ENCODE assay signal across 21 cellular contexts in the genomic region with DNA sequence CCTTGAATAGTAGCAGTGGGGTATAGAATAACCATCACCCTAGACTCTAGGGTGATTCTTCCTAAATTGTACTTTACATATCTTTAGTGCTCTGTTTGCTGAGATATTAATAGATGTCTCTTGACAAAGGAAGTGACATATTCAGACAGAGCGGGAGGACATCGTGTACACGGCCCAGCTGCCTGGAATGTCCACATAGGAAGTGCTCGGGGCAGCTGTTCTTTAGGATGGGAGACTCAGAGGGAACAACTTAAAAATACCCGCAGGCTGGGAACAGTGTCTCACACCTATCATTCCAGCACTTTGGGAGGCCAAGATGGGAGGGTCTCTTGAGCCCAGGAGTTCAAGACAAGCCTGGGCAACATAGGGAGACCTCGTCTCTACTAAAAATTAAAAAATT.
DNase-seq lines count a peak whose midpoint lies in the region; ATAC-seq and TF ChIP-seq lines count a peak whose summit lies in the region.
"Had no signal": no experiment of that assay in that cellular context is flagged by ENCODE, and none has a peak within 500 bp of the region (broad histone marks: within the 10 kb centered on the region; RNA-seq: fewer than 3 reads in every experiment).

No MANE protein-coding gene starts in this region.

- CTCF ChIA-PET in CD4-positive, alpha-beta memory T cell (lab: Charles Lee; ENCODE audit: partially characterized antibody), result interaction anchor here (3.5 kb wide), 1 partner anchor 304 kb away, joined by 15 read pairs; no protein-coding TSS in a partner anchor

- H3K27ac Mint-ChIP-seq in stimulated activated naive CD8-positive, alpha-beta T cell treated with anti-CD3 and anti-CD28 coated beads, Interleukin-15, Interleukin-2, amounts not matched to agents 100 ng/mL and 50 ng/mL, for 24 hours, result peak overlapping the region; percentile 43
- no peak overlapping the region for H3K27ac Mint-ChIP-seq in T-helper 2 cell treated with Interferon-gamma antibody and Interleukin-4, amounts not matched to agents 5 μg/mL and 100 μg/mL, for 36 hours
- peak overlapping the region in 2 of 7 donors; percentile 32 to 46 for H3K27ac Mint-ChIP-seq in CD4-positive, alpha-beta memory T cell
- H3K27ac Mint-ChIP-seq: stimulated activated memory B cell treated with anti-CD40 and anti-IgM and Interleukin-4, amounts not matched to agents 10 μg/mL and 1 μg/mL and 100 μg/mL, for 72 hours had no signal

- H3K4me1 ChIP-seq in sigmoid colon, result peaks cover 0 to 5% (median 0%) of the 10 kb centered on the region in 4 donors
- H3K4me1 ChIP-seq in CD4-positive, alpha-beta memory T cell (ENCODE audit: insufficient read depth, low read length), result no peaks in the 10 kb centered on the region

- peaks cover 4% of the 10 kb centered on the region for H3K9me3 Mint-ChIP-seq in stimulated activated naive CD8-positive, alpha-beta T cell treated with anti-CD3 and anti-CD28 coated beads, Interleukin-15, Interleukin-2, amounts not matched to agents 100 ng/mL and 50 ng/mL, for 24 hours
- peaks cover 7% of the 10 kb centered on the region for H3K9me3 Mint-ChIP-seq in T-helper 2 cell treated with Interferon-gamma antibody and Interleukin-4, amounts not matched to agents 5 μg/mL and 100 μg/mL, for 36 hours
- peaks cover 0 to 4% (median 1%) of the 10 kb centered on the region in 8 donors for H3K9me3 Mint-ChIP-seq in CD4-positive, alpha-beta memory T cell

- H3K4me3 ChIP-seq in lower leg skin (ENCODE audit: low read depth, poor library complexity, severe bottlenecking) (no peak overlapping the region), sigmoid colon (no peak overlapping the region)
- H3K4me3 ChIP-seq in CD4-positive, alpha-beta memory T cell (ENCODE audit: low read length in 2 of 2), result no peak overlapping the region
- H3K4me3 ChIP-seq: esophagus squamous epithelium had no signal

- TF ChIP-seq POLR2A in lower leg skin (IDR thresholded peaks at IDR 0.05) (no peak), sigmoid colon (IDR thresholded peaks at IDR 0.05) (no peak)

- no peaks in the 10 kb centered on the region for H3K27me3 Mint-ChIP-seq in stimulated activated naive CD8-positive, alpha-beta T cell treated with anti-CD3 and anti-CD28 coated beads, Interleukin-15, Interleukin-2, amounts not matched to agents 100 ng/mL and 50 ng/mL, for 24 hours
- no peaks in the 10 kb centered on the region for H3K27me3 Mint-ChIP-seq in T-helper 2 cell treated with Interferon-gamma antibody and Interleukin-4, amounts not matched to agents 5 μg/mL and 100 μg/mL, for 36 hours (ENCODE audit: low read depth)
- no peaks in the 10 kb centered on the region for H3K27me3 Mint-ChIP-seq in CD4-positive, alpha-beta memory T cell
- H3K27me3 Mint-ChIP-seq: stimulated activated memory B cell treated with anti-CD40 and anti-IgM and Interleukin-4, amounts not matched to agents 10 μg/mL and 1 μg/mL and 100 μg/mL, for 72 hours had no signal

- H3K36me3 Mint-ChIP-seq in stimulated activated naive CD8-positive, alpha-beta T cell treated with anti-CD3 and anti-CD28 coated beads, Interleukin-15, Interleukin-2, amounts not matched to agents 100 ng/mL and 50 ng/mL, for 24 hours (ENCODE audit: low read depth), result peaks cover 39% of the 10 kb centered on the region
- H3K36me3 Mint-ChIP-seq in T-helper 2 cell treated with Interferon-gamma antibody and Interleukin-4, amounts not matched to agents 5 μg/mL and 100 μg/mL, for 36 hours (ENCODE audit: low read depth), result peaks cover 19% of the 10 kb centered on the region
- peaks cover 42 to 61% of the 10 kb centered on the region in 2 donors for H3K36me3 Mint-ChIP-seq in CD4-positive, alpha-beta memory T cell

- no peak overlapping the region for H3K4me3 Mint-ChIP-seq in stimulated activated naive CD8-positive, alpha-beta T cell treated with anti-CD3 and anti-CD28 coated beads, Interleukin-15, Interleukin-2, amounts not matched to agents 100 ng/mL and 50 ng/mL, for 24 hours
- no peak overlapping the region for H3K4me3 Mint-ChIP-seq in T-helper 2 cell treated with Interferon-gamma antibody and Interleukin-4, amounts not matched to agents 5 μg/mL and 100 μg/mL, for 36 hours
- H3K4me3 Mint-ChIP-seq in CD4-positive, alpha-beta memory T cell, result no peak overlapping the region
- H3K4me3 Mint-ChIP-seq: neural crest cell; stimulated activated memory B cell treated with anti-CD40 and anti-IgM and Interleukin-4, amounts not matched to agents 10 μg/mL and 1 μg/mL and 100 μg/mL, for 72 hours had no signal

- H3K27ac ChIP-seq in sigmoid colon, result peak overlapping the region in 3 of 4 donors; percentile 9 to 45 (median 27)
- H3K27ac ChIP-seq in CD4-positive, alpha-beta memory T cell (ENCODE audit: low read depth, low read length), result no peak overlapping the region

- no peaks in the 10 kb centered on the region for H3K36me3 ChIP-seq in sigmoid colon
- no peaks in the 10 kb centered on the region for H3K36me3 ChIP-seq in CD4-positive, alpha-beta memory T cell (ENCODE audit: insufficient read depth, low read length)

- ATAC-seq in stimulated activated naive CD8-positive, alpha-beta T cell treated with anti-CD3 and anti-CD28 coated beads, Interleukin-15, Interleukin-2, amounts not matched to agents 100 U/mL and 50 U/mL, for 24 hours, result no peak
- ATAC-seq in GM18858 (IDR thresholded peaks at IDR 0.05; ENCODE audit: unreplicated experiment) (no peak), HG02981 (IDR thresholded peaks at IDR 0.05; ENCODE audit: unreplicated experiment) (no peak)
- ATAC-seq: stimulated activated memory B cell treated with anti-CD40 and anti-IgM and Interleukin-4, amounts not matched to agents 10 μg/mL and 1 μg/mL and 100 μg/mL, for 72 hours had no signal

- TF ChIP-seq EP300 in sigmoid colon (IDR thresholded peaks at IDR 0.05), result peak; percentile 43 to 93 (median 68)

- POLR2A ChIA-PET in CD4-positive, alpha-beta memory T cell (lab: Charles Lee; ENCODE audit: partially characterized antibody), result no interaction called here

- no peaks in the 10 kb centered on the region for H3K27me3 ChIP-seq in sigmoid colon
- no peaks in the 10 kb centered on the region for H3K27me3 ChIP-seq in CD4-positive, alpha-beta memory T cell (ENCODE audit: insufficient read depth, low read length)
- H3K27me3 ChIP-seq: esophagus squamous epithelium had no signal

- intact Hi-C loops in lower leg skin (cut with DNase I; ENCODE audit: low total_unique reads), result no loop called here
- intact Hi-C loops in sigmoid colon (cut with DNase I), result no loop called here
- intact Hi-C loops in CD4-positive, alpha-beta memory T cell (cut with micrococcal nuclease), result no loop called here

- WGBS in lower leg skin, 2 donors, result 67 to 75% methylated on average over 6 of the region's 6 CpGs
- WGBS in sigmoid colon, 2 donors, result 80 to 89% methylated on average over 6 of the region's 6 CpGs

- no peak for TF ChIP-seq CTCF in lower leg skin (IDR thresholded peaks at IDR 0.05)
- TF ChIP-seq CTCF in sigmoid colon (IDR thresholded peaks at IDR 0.05), result no peak

- H3K9me3 ChIP-seq in sigmoid colon, result no peaks in the 10 kb centered on the region
- H3K9me3 ChIP-seq in CD4-positive, alpha-beta memory T cell (ENCODE audit: control insufficient read depth in 1 of 2, low read length in 2 of 2), result no peaks in the 10 kb centered on the region
- H3K9me3 ChIP-seq: esophagus squamous epithelium had no signal

- H3K4me1 Mint-ChIP-seq in stimulated activated naive CD8-positive, alpha-beta T cell treated with anti-CD3 and anti-CD28 coated beads, Interleukin-15, Interleukin-2, amounts not matched to agents 100 ng/mL and 50 ng/mL, for 24 hours (ENCODE audit: low read depth), result peaks cover 18% of the 10 kb centered on the region
- no peaks in the 10 kb centered on the region for H3K4me1 Mint-ChIP-seq in T-helper 2 cell treated with Interferon-gamma antibody and Interleukin-4, amounts not matched to agents 5 μg/mL and 100 μg/mL, for 36 hours (ENCODE audit: low read depth)
- H3K4me1 Mint-ChIP-seq in CD4-positive, alpha-beta memory T cell, result peaks cover 7 to 15% (median 13%) of the 10 kb centered on the region in 4 donors
- H3K4me1 Mint-ChIP-seq: neural crest cell had no signal

- no peak for DNase-seq in stimulated activated naive CD8-positive, alpha-beta T cell treated with anti-CD3 and anti-CD28 coated beads, Interleukin-15, Interleukin-2, amounts not matched to agents 100 U/mL and 50 U/mL, for 24 hours
- DNase-seq in lower leg skin (ENCODE audit: low spot score in 2 of 2) (peak; percentile 38 to 87), sigmoid colon (peak; percentile 81)
- no peak for DNase-seq in T-helper 2 cell treated with Interferon-gamma antibody and Interleukin-4, amounts not matched to agents 5 μg/mL and 100 μg/mL, for 36 hours (ENCODE audit: low spot score)
- DNase-seq in CD4-positive, alpha-beta memory T cell, result no peak
- DNase-seq: activated naive CD4-positive, alpha-beta T cell treated with Interleukin-2 at 50 U/mL for 16 hours; C1 segment of cervical spinal cord; DMS 273 treated with DMSO at 0.1 percent for 48 hours; effector CD8-positive, alpha-beta T cell; esophagus squamous epithelium; GDM1; mesendoderm; NCI-H1092 treated with DMSO at 0.1 percent for 48 hours; NCI-H2081; NCI-H510A treated with DMSO at 0.1 percent for 48 hours; stimulated activated CD4-positive, alpha-beta T cell treated with anti-CD3 and anti-CD28 coated beads, Interleukin-15, amount 100 ng/mL, for 24 hours had no signal

Comparison
In these comparisons a context has a peak if more than half of its experiments do, and no peak if none do; other contexts are left out.
1. DNase-seq: peak in lower leg skin (2 of 2) and sigmoid colon (single experiment); none in stimulated activated naive CD8-positive, alpha-beta T cell treated with anti-CD3 and anti-CD28 coated beads, Interleukin-15, Interleukin-2, amounts not matched to agents 100 U/mL and 50 U/mL, for 24 hours (single experiment), T-helper 2 cell treated with Interferon-gamma antibody and Interleukin-4, amounts not matched to agents 5 μg/mL and 100 μg/mL, for 36 hours (single experiment) and CD4-positive, alpha-beta memory T cell (0 of 5).